In the genomic region with DNA sequence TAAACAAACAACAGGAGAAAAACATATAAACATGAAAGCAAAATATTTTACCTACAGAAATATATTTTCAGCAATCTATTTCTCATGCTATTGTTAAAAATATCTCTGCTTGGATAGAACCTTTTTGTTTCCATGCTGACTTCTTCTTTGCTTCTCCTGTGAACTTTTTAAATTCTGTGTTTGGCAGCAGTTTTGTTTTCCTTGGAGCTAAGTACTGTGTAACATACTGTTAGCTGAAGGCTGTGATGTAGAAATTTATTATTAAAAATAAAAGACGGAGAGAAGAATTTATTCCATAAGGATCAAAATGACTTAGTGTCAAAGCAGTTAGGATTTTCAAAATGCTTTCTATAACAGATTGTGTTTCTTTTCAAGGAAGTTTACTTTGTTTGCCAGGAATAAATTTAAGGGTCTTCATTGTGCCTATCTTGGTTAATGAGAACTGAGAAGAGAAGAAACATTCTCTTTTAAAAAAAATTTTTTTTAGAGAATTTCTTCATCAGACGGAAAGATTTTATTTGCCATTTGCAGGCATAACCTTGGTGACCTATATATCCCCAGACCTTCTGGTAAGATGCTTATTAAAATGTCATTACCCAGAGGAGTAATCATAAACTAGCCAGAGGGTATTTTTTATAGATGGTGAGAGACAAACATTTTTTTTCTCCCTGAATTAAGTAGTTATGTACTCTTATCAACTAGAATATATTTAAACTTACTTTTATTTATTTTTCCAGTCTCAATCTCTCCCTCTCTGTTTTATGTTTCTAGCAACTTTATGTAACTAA, we compare ENCODE assay signal across 18 cellular contexts.
DNase-seq lines count a peak whose midpoint lies in the region; ATAC-seq and TF ChIP-seq lines count a peak whose summit lies in the region.
"Had no signal": no experiment of that assay in that cellular context is flagged by ENCODE, and none has a peak within 500 bp of the region (broad histone marks: within the 10 kb centered on the region; RNA-seq: fewer than 3 reads in every experiment).

No MANE protein-coding gene starts in this region.

- TF ChIP-seq EP300 in SK-N-SH (IDR thresholded peaks at IDR 0.05; ENCODE audit: borderline replicate concordance in 1 of 2, low read depth in 1 of 2, low read length in 1 of 2), result no peak

- DNase-seq in SK-N-SH (no peak), dermis microvascular lymphatic vessel endothelial cell (ENCODE audit: low read depth in 2 of 2) (peak; percentile 20 to 45), iris pigment epithelial cell (ENCODE audit: low read depth) (peak; percentile 69), smooth muscle cell (lab: John Stamatoyannopoulos, UW; ENCODE audit: unreplicated experiment) (no peak), occipital lobe (lab: John Stamatoyannopoulos, UW) (no peak), DMS114 treated with DMSO at 0.1 percent for 48 hours (lab: John Stamatoyannopoulos, UW; ENCODE audit: unreplicated experiment) (no peak)
- DNase-seq: activated CD4-positive, alpha-beta T cell treated with anti-CD3 and anti-CD28 coated beads, Interleukin-2, amount 10 ng/mL, durations not matched to agents 24 days and 14 days; activated naive CD4-positive, alpha-beta T cell treated with anti-CD3 and anti-CD28 coated beads, Interleukin-2, amount 10 ng/mL, durations not matched to agents 7 days and 5 days; head of caudate nucleus; kidney glomerular epithelial cell; MV-4-11; NCI-H2029; NCI-H524; stimulated activated naive B cell treated with anti-CD40 and anti-IgM and Interleukin-4, amounts not matched to agents 10 μg/mL and 1 μg/mL and 100 μg/mL, for 72 hours had no signal

- no peak for ATAC-seq in GM21619 (IDR thresholded peaks at IDR 0.05; ENCODE audit: unreplicated experiment)
- ATAC-seq in GM18858 (IDR thresholded peaks at IDR 0.05; ENCODE audit: unreplicated experiment), result no peak
- ATAC-seq: stimulated activated naive B cell treated with anti-CD40 and anti-IgM and Interleukin-4, amounts not matched to agents 10 μg/mL and 1 μg/mL and 100 μg/mL, for 72 hours had no signal

- H3K27me3 ChIP-seq in SK-N-SH (ENCODE audit: insufficient read depth) (no peaks in the 10 kb centered on the region), smooth muscle cell (ENCODE audit: low read depth) (no peaks in the 10 kb centered on the region)

- H3K36me3 ChIP-seq in SK-N-SH (replicated peaks in 1 of 2; ENCODE audit: control insufficient read depth in 1 of 2, insufficient read depth in 2 of 2, low read length in 1 of 2), result no peaks in the 10 kb centered on the region
- no peaks in the 10 kb centered on the region for H3K36me3 ChIP-seq in smooth muscle cell (ENCODE audit: low read depth)

- H3K4me2 ChIP-seq in SK-N-SH (peak overlapping the region; percentile 50), smooth muscle cell (peak overlapping the region; percentile 70)

- H3K79me2 ChIP-seq in SK-N-SH (ENCODE audit: insufficient read depth) (peaks cover 12% of the 10 kb centered on the region), smooth muscle cell (ENCODE audit: low read depth) (peaks cover 3% of the 10 kb centered on the region)

- H3K9me2 ChIP-seq in SK-N-SH, result no peaks in the 10 kb centered on the region

- peak overlapping the region; percentile 78 to 85 for H3K27ac ChIP-seq in SK-N-SH (ENCODE audit: low read depth in 2 of 2, low read length in 1 of 2)
- H3K27ac ChIP-seq in smooth muscle cell (ENCODE audit: low read depth), result peak overlapping the region; percentile 25
- H3K27ac ChIP-seq: C4-2B, SK-N-MC had no signal

- H4K20me1 ChIP-seq in SK-N-SH (ENCODE audit: insufficient read depth) (no peaks in the 10 kb centered on the region), smooth muscle cell (ENCODE audit: low read depth) (no peaks in the 10 kb centered on the region)

- H3K9me3 ChIP-seq in SK-N-SH (no peaks in the 10 kb centered on the region), smooth muscle cell (replicated peaks; ENCODE audit: low read depth) (no peaks in the 10 kb centered on the region)

- H3K4me1 ChIP-seq in SK-N-SH (ENCODE audit: control insufficient read depth in 1 of 2, insufficient read depth in 2 of 2, low read depth in 1 of 2, low read length in 1 of 2) (peaks cover 15 to 26% of the 10 kb centered on the region in 2 experiments; a peak in 3 of 4 replicates), smooth muscle cell (ENCODE audit: low read depth) (no peaks in the 10 kb centered on the region)

- H2AFZ ChIP-seq in SK-N-SH (ENCODE audit: low read depth), result no peak overlapping the region
- H2AFZ ChIP-seq in smooth muscle cell (ENCODE audit: low read depth), result peak overlapping the region; percentile 58

- 21% methylated on average over 2 of the region's 2 CpGs for whole genome bisulfite sequencing in SK-N-SH (ENCODE audit: low lambda C conversion rate)
- 50% methylated on average over 2 of the region's 2 CpGs for whole genome bisulfite sequencing in smooth muscle cell (ENCODE audit: low lambda C conversion rate)

- H3K9ac ChIP-seq in SK-N-SH, result peak overlapping the region; percentile 32; the same call in 1 of the 2 replicates
- no peak overlapping the region for H3K9ac ChIP-seq in smooth muscle cell (ENCODE audit: low read depth)

- TF ChIP-seq CTCF in SK-N-SH (IDR thresholded peaks at IDR 0.05), result no peak
- no peak for TF ChIP-seq CTCF in smooth muscle cell (IDR thresholded peaks at IDR 0.05; ENCODE audit: borderline replicate concordance, insufficient read depth, poor library complexity, severe bottlenecking)

- no peak for TF ChIP-seq RAD21 in SK-N-SH (IDR thresholded peaks at IDR 0.05; ENCODE audit: low read length)

- CTCF ChIA-PET in SK-N-SH (lab: Yijun Ruan, JAX), result interaction anchor here (0.8 to 3.1 kb wide), 18 partner anchors 8 to 800 kb away, joined by 3 to 16 read pairs (median 4); no protein-coding TSS in a partner anchor

- H3K4me3 ChIP-seq in SK-N-SH (ENCODE audit: low read depth in 2 of 2, low read length in 1 of 2) (peak overlapping the region in 1 of 2 experiments; percentile 13; a peak in 1 of 4 replicates), smooth muscle cell (peak overlapping the region; percentile 25)
- H3K4me3 ChIP-seq: SK-N-MC had no signal

- H3F3A ChIP-seq in SK-N-SH (replicated peaks; ENCODE audit: insufficient read depth), result peaks cover 12% of the 10 kb centered on the region
- H3F3A ChIP-seq in smooth muscle cell (ENCODE audit: low read depth), result no peaks in the 10 kb centered on the region

- POLR2A ChIA-PET in SK-N-SH (lab: Yijun Ruan, JAX), result interaction anchor here (1.3 kb wide), 1 partner anchor 40 kb away, joined by 3 read pairs; no protein-coding TSS in a partner anchor

TF ChIP-seq in SK-N-SH, 30 proteins besides CTCF, POLR2A, EP300 and RAD21:
- TF ChIP-seq NFIC (IDR thresholded peaks at IDR 0.05; ENCODE audit: borderline replicate concordance) (peak; percentile 12; the same call in 1 of the 2 replicates), TCF12 (IDR thresholded peaks at IDR 0.05) (no peak)

Comparison
In these comparisons a context has a peak if more than half of its experiments do, and no peak if none do; other contexts are left out.
1. DNase-seq: peak in dermis microvascular lymphatic vessel endothelial cell (2 of 2) and iris pigment epithelial cell (single experiment); none in SK-N-SH (single experiment), smooth muscle cell (single experiment), occipital lobe (single experiment) and DMS114 treated with DMSO at 0.1 percent for 48 hours (single experiment).